15 cellular contexts compared by ENCODE assay signal in the genomic region with DNA sequence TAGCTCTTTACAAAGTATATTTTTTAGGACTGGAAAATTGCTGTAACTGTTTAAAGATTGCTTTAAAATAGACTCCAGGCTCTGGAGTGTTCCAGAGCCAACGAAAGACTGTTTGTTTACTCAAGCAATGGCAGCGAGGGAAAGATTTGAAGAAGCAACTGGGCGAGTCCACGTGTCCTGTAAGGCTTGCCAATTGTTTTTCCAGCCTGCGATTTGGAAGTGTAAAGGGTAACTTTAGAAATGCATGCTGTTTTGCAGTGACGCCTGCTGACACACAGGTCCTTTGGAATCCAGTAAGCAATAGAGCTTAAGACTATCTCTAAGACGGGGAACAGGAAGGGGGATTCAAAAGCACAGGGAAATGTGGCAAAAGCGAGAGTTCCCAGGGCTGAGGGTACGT. TPM values are rescaled to one million over a fixed set of nuclear protein-coding genes. Genes with fewer than 3 reads are reported as not detected.
DNase-seq lines count a peak whose midpoint lies in the region; ATAC-seq, FAIRE-seq and TF ChIP-seq lines count a peak whose summit lies in the region.
"Had no signal": no experiment of that assay in that cellular context is flagged by ENCODE, and none has a peak within 500 bp of the region (broad histone marks: within the 10 kb centered on the region; RNA-seq: fewer than 3 reads in every experiment).

No MANE protein-coding gene starts in this region.

- peaks cover 28% of the 10 kb centered on the region for H3K4me1 Mint-ChIP-seq in WTC11
- H3K4me1 Mint-ChIP-seq: CD14-positive monocyte had no signal

- H3K9me3 Mint-ChIP-seq in WTC11, result no peaks in the 10 kb centered on the region

- no peak for TF ChIP-seq CTCF in WTC11 (IDR thresholded peaks at IDR 0.05)
- no peak for TF ChIP-seq CTCF in parathyroid adenoma (IDR thresholded peaks at IDR 0.05)
- no peak for TF ChIP-seq CTCF in GM13976 (IDR thresholded peaks at IDR 0.05; ENCODE audit: borderline replicate concordance, control extremely low read depth, extremely low read depth, insufficient read depth, missing control alignments)

- no peaks in the 10 kb centered on the region for H3K9me3 ChIP-seq in parathyroid adenoma (ENCODE audit: control insufficient read depth, low read length)
- H3K9me3 ChIP-seq: neutrophil had no signal

- H3K9ac ChIP-seq in parathyroid adenoma, result no peak overlapping the region

- POLR2A ChIA-PET in WTC11 (lab: Charles Lee), result interaction anchor here (0.6 kb wide), 2 partner anchors 18 to 224 kb away, joined by 3 to 4 read pairs; no protein-coding TSS in a partner anchor

- no peaks in the 10 kb centered on the region for H3K27me3 Mint-ChIP-seq in WTC11 (ENCODE audit: low read depth)

- DNase-seq in DMS 273 treated with DMSO at 0.1 percent for 48 hours (lab: John Stamatoyannopoulos, UW), result peak; percentile 35
- DNase-seq in WTC11 (ENCODE audit: low spot score), result no peak
- no peak for DNase-seq in left cardiac atrium
- no peak for DNase-seq in GM13976 (ENCODE audit: low spot score)
- DNase-seq in cerebellar nuclear complex (lab: John Stamatoyannopoulos, UW), result no peak
- no peak for DNase-seq in NCI-H1092 (lab: John Stamatoyannopoulos, UW)
- DNase-seq in RCC 7860 (ENCODE audit: low spot score), result no peak
- DNase-seq: activated CD4-positive, alpha-beta T cell treated with anti-CD3 and anti-CD28 coated beads for 1 hour; NCI-H1105 had no signal

- H3K36me3 Mint-ChIP-seq in WTC11, result no peaks in the 10 kb centered on the region
- H3K36me3 Mint-ChIP-seq: activated naive CD8-positive, alpha-beta T cell; CD14-positive monocyte had no signal

- peak overlapping the region; percentile 60 for H2AFZ ChIP-seq in parathyroid adenoma

- peak overlapping the region; percentile 73 for H3K27ac Mint-ChIP-seq in WTC11
- H3K27ac Mint-ChIP-seq: activated naive CD8-positive, alpha-beta T cell had no signal

- FAIRE-seq in RCC 7860 (lab: Jason Lieb, UNC), result no peak
- FAIRE-seq: GM12891 had no signal

- H3K4me3 ChIP-seq in parathyroid adenoma (ENCODE audit: low read depth, low read length), result no peak overlapping the region

- H3K36me3 ChIP-seq in parathyroid adenoma (ENCODE audit: control insufficient read depth, insufficient read depth, low read length), result no peaks in the 10 kb centered on the region
- H3K36me3 ChIP-seq: neutrophil had no signal

- no peak overlapping the region for H3K27ac ChIP-seq in parathyroid adenoma
- H3K27ac ChIP-seq: neutrophil, RWPE1 had no signal

- ATAC-seq in WTC11, result peak; percentile 54
- ATAC-seq in left cardiac atrium, result peak; percentile 48 to 76

- peaks cover 9% of the 10 kb centered on the region for H3K4me1 ChIP-seq in parathyroid adenoma

- no peaks in the 10 kb centered on the region for H3K27me3 ChIP-seq in parathyroid adenoma (ENCODE audit: control insufficient read depth, insufficient read depth, low read length)

- in situ Hi-C loops in GM13976 (cut with MboI; ENCODE audit: low sequenced_read_pairs, unreplicated experiment), result no loop called here

- H3K4me3 Mint-ChIP-seq in WTC11, result no peak overlapping the region
- H3K4me3 Mint-ChIP-seq: activated naive CD8-positive, alpha-beta T cell; CD14-positive monocyte had no signal

- intact Hi-C loops in left cardiac atrium (cut with DNase I), result loop anchor here in 1 of 2 donors (10.0 kb wide), 1 partner anchor 70 kb away; the partner anchor contains the start of gene NSMCE4A

- no peak overlapping the region for H3K4me2 ChIP-seq in parathyroid adenoma (ENCODE audit: low read length)

- CTCF ChIA-PET in WTC11 (lab: Charles Lee), result interaction anchor here (0.7 to 1.3 kb wide), 3 partner anchors 11 to 141 kb away, joined by 3 to 6 read pairs (median 4); no protein-coding TSS in a partner anchor

- no peaks in the 10 kb centered on the region for H3K79me2 ChIP-seq in parathyroid adenoma

TF ChIP-seq in WTC11, 78 proteins besides CTCF, POLR2A, EP300 and RAD21 (continues in another document):
- TF ChIP-seq KAT7 (CRISPR knock-in tag; IDR thresholded peaks at IDR 0.05; ENCODE audit: borderline replicate concordance) (no peak), ZNF317 (CRISPR knock-in tag; IDR thresholded peaks at IDR 0.05; ENCODE audit: borderline replicate concordance, low read depth) (no peak), ZNF416 (CRISPR knock-in tag; IDR thresholded peaks at IDR 0.05) (no peak), E2F5 (CRISPR knock-in tag; IDR thresholded peaks at IDR 0.05) (no peak), EMX1 (CRISPR knock-in tag; IDR thresholded peaks at IDR 0.05) (no peak), OVOL2 (CRISPR knock-in tag; IDR thresholded peaks at IDR 0.05; ENCODE audit: borderline replicate concordance) (no peak), ZNF671 (CRISPR knock-in tag; IDR thresholded peaks at IDR 0.05) (no peak)
- TF ChIP-seq, protein P1, sequence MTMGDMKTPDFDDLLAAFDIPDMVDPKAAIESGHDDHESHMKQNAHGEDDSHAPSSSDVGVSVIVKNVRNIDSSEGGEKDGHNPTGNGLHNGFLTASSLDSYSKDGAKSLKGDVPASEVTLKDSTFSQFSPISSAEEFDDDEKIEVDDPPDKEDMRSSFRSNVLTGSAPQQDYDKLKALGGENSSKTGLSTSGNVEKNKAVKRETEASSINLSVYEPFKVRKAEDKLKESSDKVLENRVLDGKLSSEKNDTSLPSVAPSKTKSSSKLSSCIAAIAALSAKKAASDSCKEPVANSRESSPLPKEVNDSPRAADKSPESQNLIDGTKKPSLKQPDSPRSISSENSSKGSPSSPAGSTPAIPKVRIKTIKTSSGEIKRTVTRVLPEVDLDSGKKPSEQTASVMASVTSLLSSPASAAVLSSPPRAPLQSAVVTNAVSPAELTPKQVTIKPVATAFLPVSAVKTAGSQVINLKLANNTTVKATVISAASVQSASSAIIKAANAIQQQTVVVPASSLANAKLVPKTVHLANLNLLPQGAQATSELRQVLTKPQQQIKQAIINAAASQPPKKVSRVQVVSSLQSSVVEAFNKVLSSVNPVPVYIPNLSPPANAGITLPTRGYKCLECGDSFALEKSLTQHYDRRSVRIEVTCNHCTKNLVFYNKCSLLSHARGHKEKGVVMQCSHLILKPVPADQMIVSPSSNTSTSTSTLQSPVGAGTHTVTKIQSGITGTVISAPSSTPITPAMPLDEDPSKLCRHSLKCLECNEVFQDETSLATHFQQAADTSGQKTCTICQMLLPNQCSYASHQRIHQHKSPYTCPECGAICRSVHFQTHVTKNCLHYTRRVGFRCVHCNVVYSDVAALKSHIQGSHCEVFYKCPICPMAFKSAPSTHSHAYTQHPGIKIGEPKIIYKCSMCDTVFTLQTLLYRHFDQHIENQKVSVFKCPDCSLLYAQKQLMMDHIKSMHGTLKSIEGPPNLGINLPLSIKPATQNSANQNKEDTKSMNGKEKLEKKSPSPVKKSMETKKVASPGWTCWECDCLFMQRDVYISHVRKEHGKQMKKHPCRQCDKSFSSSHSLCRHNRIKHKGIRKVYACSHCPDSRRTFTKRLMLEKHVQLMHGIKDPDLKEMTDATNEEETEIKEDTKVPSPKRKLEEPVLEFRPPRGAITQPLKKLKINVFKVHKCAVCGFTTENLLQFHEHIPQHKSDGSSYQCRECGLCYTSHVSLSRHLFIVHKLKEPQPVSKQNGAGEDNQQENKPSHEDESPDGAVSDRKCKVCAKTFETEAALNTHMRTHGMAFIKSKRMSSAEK (CRISPR knock-in tag; IDR thresholded peaks at IDR 0.05; ENCODE audit: borderline replicate concordance), result no peak
- TF ChIP-seq, protein P2, sequence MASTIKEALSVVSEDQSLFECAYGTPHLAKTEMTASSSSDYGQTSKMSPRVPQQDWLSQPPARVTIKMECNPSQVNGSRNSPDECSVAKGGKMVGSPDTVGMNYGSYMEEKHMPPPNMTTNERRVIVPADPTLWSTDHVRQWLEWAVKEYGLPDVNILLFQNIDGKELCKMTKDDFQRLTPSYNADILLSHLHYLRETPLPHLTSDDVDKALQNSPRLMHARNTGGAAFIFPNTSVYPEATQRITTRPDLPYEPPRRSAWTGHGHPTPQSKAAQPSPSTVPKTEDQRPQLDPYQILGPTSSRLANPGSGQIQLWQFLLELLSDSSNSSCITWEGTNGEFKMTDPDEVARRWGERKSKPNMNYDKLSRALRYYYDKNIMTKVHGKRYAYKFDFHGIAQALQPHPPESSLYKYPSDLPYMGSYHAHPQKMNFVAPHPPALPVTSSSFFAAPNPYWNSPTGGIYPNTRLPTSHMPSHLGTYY (CRISPR knock-in tag; IDR thresholded peaks at IDR 0.05), result no peak
- TF ChIP-seq, protein P3, sequence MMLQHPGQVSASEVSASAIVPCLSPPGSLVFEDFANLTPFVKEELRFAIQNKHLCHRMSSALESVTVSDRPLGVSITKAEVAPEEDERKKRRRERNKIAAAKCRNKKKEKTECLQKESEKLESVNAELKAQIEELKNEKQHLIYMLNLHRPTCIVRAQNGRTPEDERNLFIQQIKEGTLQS (CRISPR knock-in tag; conservative IDR thresholded peaks at IDR 0.05), result no peak
- TF ChIP-seq, protein P4, sequence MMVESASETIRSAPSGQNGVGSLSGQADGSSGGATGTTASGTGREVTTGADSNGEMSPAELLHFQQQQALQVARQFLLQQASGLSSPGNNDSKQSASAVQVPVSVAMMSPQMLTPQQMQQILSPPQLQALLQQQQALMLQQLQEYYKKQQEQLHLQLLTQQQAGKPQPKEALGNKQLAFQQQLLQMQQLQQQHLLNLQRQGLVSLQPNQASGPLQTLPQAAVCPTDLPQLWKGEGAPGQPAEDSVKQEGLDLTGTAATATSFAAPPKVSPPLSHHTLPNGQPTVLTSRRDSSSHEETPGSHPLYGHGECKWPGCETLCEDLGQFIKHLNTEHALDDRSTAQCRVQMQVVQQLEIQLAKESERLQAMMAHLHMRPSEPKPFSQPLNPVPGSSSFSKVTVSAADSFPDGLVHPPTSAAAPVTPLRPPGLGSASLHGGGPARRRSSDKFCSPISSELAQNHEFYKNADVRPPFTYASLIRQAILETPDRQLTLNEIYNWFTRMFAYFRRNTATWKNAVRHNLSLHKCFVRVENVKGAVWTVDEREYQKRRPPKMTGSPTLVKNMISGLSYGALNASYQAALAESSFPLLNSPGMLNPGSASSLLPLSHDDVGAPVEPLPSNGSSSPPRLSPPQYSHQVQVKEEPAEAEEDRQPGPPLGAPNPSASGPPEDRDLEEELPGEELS (CRISPR knock-in tag; IDR thresholded peaks at IDR 0.05), result no peak

RNA-seq across cellular contexts. Expression of gene TACC2, which starts 55.8 kb away (rescaled TPM):
- total RNA-seq in WTC11 (2021) (22.2 to 28.9 TPM (median 23.1 TPM) in 3 replicates), left cardiac atrium (100 to 1,000 TPM; 210 to 237 TPM)
